ENCODE assay signal across 19 cellular contexts in the genomic region with DNA sequence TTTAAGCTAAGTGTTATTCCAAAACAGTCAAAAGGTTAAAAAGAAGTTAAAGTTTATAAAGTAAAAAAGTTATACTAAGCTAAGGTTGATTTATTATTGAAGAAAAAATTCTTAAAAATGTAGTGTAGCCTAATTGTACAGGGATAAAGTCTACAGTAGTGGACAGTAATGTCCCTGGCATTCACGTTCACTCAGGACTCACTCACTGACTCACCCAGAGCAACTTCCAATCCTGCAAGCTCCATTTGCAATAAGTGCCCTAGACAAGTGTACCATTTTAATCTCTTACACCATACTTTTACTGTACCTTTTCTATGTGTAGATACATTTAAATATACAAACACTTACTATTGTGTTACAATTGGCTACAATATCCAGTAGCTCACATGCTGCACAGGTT.
"Had no signal": no experiment of that assay in that cellular context is flagged by ENCODE, and none has a peak within 500 bp of the region (broad histone marks: within the 10 kb centered on the region; RNA-seq: fewer than 3 reads in every experiment).

No MANE protein-coding gene starts in this region.

- H3K9me3 ChIP-seq: body of pancreas, gastrocnemius medialis, left ventricle myocardium inferior, mucosa of descending colon, tibial artery had no signal

- DNase-seq: activated B cell treated with CpG ODN at 0.5 μM for 24 hours; activated CD4-positive, alpha-beta memory T cell treated with anti-CD3 and anti-CD28 coated beads for 36 hours; activated CD4-positive, alpha-beta T cell treated with anti-CD3 and anti-CD28 coated beads for 4 hours; activated naive CD8-positive, alpha-beta T cell treated with anti-CD3 and anti-CD28 coated beads for 36 hours; activated T-cell treated with anti-CD3 and anti-CD28 coated beads for 4 hours; amygdala; body of pancreas; caudate nucleus; effector memory CD8-positive, alpha-beta T cell; gastrocnemius medialis; head of caudate nucleus; kidney; left ventricle myocardium inferior; mesenchymal stem cell; mucosa of descending colon; naive B cell; stimulated activated naive CD8-positive, alpha-beta T cell treated with anti-CD3 and anti-CD28 coated beads, Interleukin-15, Interleukin-2, amounts not matched to agents 100 U/mL and 50 U/mL, for 24 hours; substantia nigra; tibial artery had no signal

- FAIRE-seq: kidney had no signal

- H3K4me1 ChIP-seq: body of pancreas, gastrocnemius medialis, left ventricle myocardium inferior had no signal

- H3K27ac ChIP-seq: body of pancreas, gastrocnemius medialis, left ventricle myocardium inferior, tibial artery had no signal

- ATAC-seq: body of pancreas; effector memory CD8-positive, alpha-beta T cell; gastrocnemius medialis; mucosa of descending colon; stimulated activated naive CD8-positive, alpha-beta T cell treated with anti-CD3 and anti-CD28 coated beads, Interleukin-15, Interleukin-2, amounts not matched to agents 100 U/mL and 50 U/mL, for 24 hours had no signal

- H3K36me3 ChIP-seq: gastrocnemius medialis, left ventricle myocardium inferior, tibial artery had no signal

- H3K27me3 ChIP-seq: body of pancreas, gastrocnemius medialis, tibial artery had no signal

- H3K4me3 ChIP-seq: body of pancreas, gastrocnemius medialis, left ventricle myocardium inferior, mucosa of descending colon, tibial artery had no signal
